In the genomic region with DNA sequence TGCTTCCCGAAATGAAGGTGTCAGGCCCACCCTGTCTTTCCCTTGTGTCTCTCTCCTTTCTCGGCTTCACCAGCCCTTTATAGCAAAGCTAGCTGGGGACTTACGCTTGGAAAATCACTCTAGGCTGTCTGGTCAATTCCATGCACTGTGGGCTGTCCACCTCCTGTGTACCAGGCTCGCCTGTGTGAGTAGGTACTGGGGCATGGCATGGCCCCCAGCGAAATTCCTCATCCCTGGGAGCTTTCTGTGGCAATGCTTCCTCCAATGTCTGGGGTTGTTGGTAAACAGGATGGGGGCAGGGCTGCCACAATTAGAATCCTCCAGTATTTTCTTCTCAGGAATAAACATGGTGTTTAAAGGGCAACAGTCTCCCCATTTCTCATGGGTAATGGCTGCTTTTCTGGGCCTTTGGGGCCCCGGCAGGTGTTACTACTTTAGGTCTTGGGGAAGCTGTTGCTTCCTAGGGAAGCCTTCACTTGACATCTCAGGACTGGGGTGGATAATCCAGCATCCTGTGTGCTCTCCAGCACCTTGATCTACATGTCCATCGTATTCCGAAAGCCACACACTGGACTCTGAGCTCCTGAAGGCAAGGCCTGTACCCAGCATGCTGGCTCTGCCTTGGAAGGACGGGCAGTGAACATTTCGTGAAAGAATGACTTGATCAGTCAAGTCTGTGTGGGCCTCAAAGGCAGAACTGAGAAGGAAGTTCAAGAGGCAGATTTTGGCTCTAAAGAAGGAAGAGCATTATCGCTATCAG, we compare ENCODE assay signal across 28 cellular contexts. TPM values are rescaled to one million over a fixed set of nuclear protein-coding genes. Genes with fewer than 3 reads are reported as not detected.
DNase-seq lines count a peak whose midpoint lies in the region; ATAC-seq, FAIRE-seq and TF ChIP-seq lines count a peak whose summit lies in the region.
"Had no signal": no experiment of that assay in that cellular context is flagged by ENCODE, and none has a peak within 500 bp of the region (broad histone marks: within the 10 kb centered on the region; RNA-seq: fewer than 3 reads in every experiment).

No MANE protein-coding gene starts in this region.

- H3K79me2 ChIP-seq in HepG2 (ENCODE audit: insufficient read depth, low read length), result no peaks in the 10 kb centered on the region

- intact Hi-C loops in HepG2 (cut with micrococcal nuclease; ENCODE audit: unreplicated experiment), result no loop called here
- intact Hi-C loops in right lobe of liver (cut with DNase I), result loop anchor here in 1 of 2 donors (10.0 kb wide), 1 partner anchor 47 kb away; no protein-coding TSS in a partner anchor
- intact Hi-C loops in esophagus squamous epithelium (cut with DNase I), result no loop called here
- intact Hi-C loops in sciatic nerve (cut with DNase I), result no loop called here
- intact Hi-C loops in vagina (cut with DNase I), result no loop called here

- H2AFZ ChIP-seq in HepG2 (ENCODE audit: low read length), result no peak overlapping the region

- no peaks in the 10 kb centered on the region for H3K36me3 ChIP-seq in HepG2 (replicated peaks in 1 of 2; ENCODE audit: control insufficient read depth in 1 of 2, insufficient read depth in 2 of 2, low read length in 2 of 2)
- H3K36me3 ChIP-seq in right lobe of liver, result no peaks in the 10 kb centered on the region
- H3K36me3 ChIP-seq in esophagus squamous epithelium, result no peaks in the 10 kb centered on the region
- no peaks in the 10 kb centered on the region for H3K36me3 ChIP-seq in vagina
- H3K36me3 ChIP-seq: adrenal gland, BE2C, esophagus muscularis mucosa, HAP-1, left lung had no signal

- H3K4me3 ChIP-seq in HepG2 (replicated peaks in 1 of 3; ENCODE audit: insufficient read depth in 1 of 3, low read depth in 2 of 3, low read length in 3 of 3), result no peak overlapping the region
- H3K4me3 ChIP-seq in right lobe of liver, result no peak overlapping the region
- no peak overlapping the region for H3K4me3 ChIP-seq in esophagus squamous epithelium
- no peak overlapping the region for H3K4me3 ChIP-seq in vagina
- H3K4me3 ChIP-seq: adrenal gland, esophagus muscularis mucosa, HAP-1, left lung, testis had no signal

- H3K4me1 ChIP-seq in HepG2 (ENCODE audit: insufficient read depth, low read length) (peaks cover 26% of the 10 kb centered on the region), right lobe of liver (peaks cover 0 to 26% (median 7%) of the 10 kb centered on the region in 4 donors), esophagus squamous epithelium (peaks cover 8 to 64% (median 21%) of the 10 kb centered on the region in 3 donors), vagina (peaks cover 36% of the 10 kb centered on the region)
- H3K4me1 ChIP-seq: Caco-2, HAP-1, left lung, testis had no signal

- H3K9me3 ChIP-seq in HepG2 (ENCODE audit: low read length) (no peaks in the 10 kb centered on the region), right lobe of liver (no peaks in the 10 kb centered on the region), esophagus squamous epithelium (no peaks in the 10 kb centered on the region), vagina (no peaks in the 10 kb centered on the region)
- H3K9me3 ChIP-seq: adrenal gland, BE2C, Caco-2, esophagus muscularis mucosa, HAP-1, left lung, testis had no signal

- in situ Hi-C loops in HepG2 (cut with HindIII; ENCODE audit: extremely low pct_ligation_motif_present, low pct_unique_long_range_greater_than_20kb), result no loop called here

- no TSS peak for BruUV-seq in HepG2 (replicated peaks; lab: Mats Ljungman, UMichigan)

- CTCF ChIA-PET in HepG2 (lab: Yijun Ruan, JAX; ENCODE audit: low intra/inter-chr PET ratio, low total read pairs), result no interaction called here

- H3K4me2 ChIP-seq in HepG2 (ENCODE audit: low read depth, low read length), result peak overlapping the region; percentile 9

- TF ChIP-seq EP300 in HepG2 (IDR thresholded peaks at IDR 0.05; ENCODE audit: low read depth in 2 of 2, low read length in 2 of 2) (no peak), HepG2 (CRISPR knock-in tag; IDR thresholded peaks at IDR 0.05; ENCODE audit: borderline replicate concordance) (no peak)

- peaks cover 3 to 15% of the 10 kb centered on the region in 2 experiments; a peak in 3 of 5 replicates for H3K27me3 ChIP-seq in HepG2 (ENCODE audit: control insufficient read depth in 1 of 2, insufficient read depth in 2 of 2, low read length in 2 of 2)
- no peaks in the 10 kb centered on the region for H3K27me3 ChIP-seq in right lobe of liver
- H3K27me3 ChIP-seq in esophagus squamous epithelium, result no peaks in the 10 kb centered on the region
- no peaks in the 10 kb centered on the region for H3K27me3 ChIP-seq in vagina
- H3K27me3 ChIP-seq: adrenal gland, BE2C, esophagus muscularis mucosa, left lung, testis had no signal

- WGBS in HepG2 (ENCODE audit: low lambda C conversion rate), result 42% methylated on average over 11 of the region's 11 CpGs
- 97% methylated on average over 5 of the region's 11 CpGs for WGBS in right lobe of liver (ENCODE audit: insufficient coverage, low coverage, low lambda C conversion rate, missing lambda C conversion rate)
- 84 to 86% methylated on average over 8 to 9 of the region's 11 CpGs for WGBS in esophagus squamous epithelium, 2 donors

- ATAC-seq in HepG2, result peak; percentile 69
- no peak for ATAC-seq in right lobe of liver
- ATAC-seq in sciatic nerve, result no peak
- ATAC-seq: left lung had no signal

- no peak for TF ChIP-seq POLR2A in HepG2 (IDR thresholded peaks at IDR 0.05; ENCODE audit: insufficient read depth in 1 of 2, low read depth in 2 of 2, low read length in 2 of 2)
- no peak for TF ChIP-seq POLR2A in right lobe of liver (IDR thresholded peaks at IDR 0.05)
- no peak for TF ChIP-seq POLR2A in esophagus squamous epithelium (IDR thresholded peaks at IDR 0.05)
- no peak for TF ChIP-seq POLR2A in vagina (IDR thresholded peaks at IDR 0.05)

- no peak for TF ChIP-seq RAD21 in HepG2 (CRISPR knock-in tag; IDR thresholded peaks at IDR 0.05)

- H3K9ac ChIP-seq in HepG2 (ENCODE audit: insufficient read depth, low read depth, low read length), result no peak overlapping the region

- no peaks in the 10 kb centered on the region for H4K20me1 ChIP-seq in HepG2 (ENCODE audit: insufficient read depth, low read length)

- no peak for DNase-seq in HepG2 (ENCODE audit: low spot score)
- no peak for DNase-seq in right lobe of liver
- no peak for DNase-seq in esophagus squamous epithelium (lab: John Stamatoyannopoulos, UW)
- DNase-seq in sciatic nerve (ENCODE audit: low spot score), result peak; percentile 17
- DNase-seq in vagina (ENCODE audit: extremely low spot score in 2 of 2), result peak; percentile 40 to 83
- DNase-seq in effector CD4-positive, alpha-beta T cell, result no peak
- DNase-seq in NCI-H2081 (lab: John Stamatoyannopoulos, UW), result no peak
- no peak for DNase-seq in cerebellar cortex (ENCODE audit: low spot score)
- DNase-seq: activated CD4-positive, alpha-beta T cell treated with anti-CD3 and anti-CD28 coated beads, Interleukin-2, amount 50 U/mL, for 1 hour; activated naive CD4-positive, alpha-beta T cell treated with anti-CD3 and anti-CD28 coated beads for 36 hours; BE2C; Caco-2; DMS79; endodermal cell; GDM1; naive B cell; NCI-H1092; NCI-H1930; NCI-H526 treated with DMSO at 0.1 percent for 48 hours; SIG-M5; stimulated activated CD4-positive, alpha-beta T cell treated with anti-CD3 and anti-CD28 coated beads, Interleukin-2, amount 100 ng/mL, for 48 hours; T-helper 9 cell; testis had no signal

- no peak for TF ChIP-seq CTCF in HepG2 (CRISPR knock-in tag; IDR thresholded peaks at IDR 0.05)
- no peak for TF ChIP-seq CTCF in right lobe of liver (IDR thresholded peaks at IDR 0.05)
- no peak for TF ChIP-seq CTCF in esophagus squamous epithelium (IDR thresholded peaks at IDR 0.05)
- TF ChIP-seq CTCF in vagina (IDR thresholded peaks at IDR 0.05), result no peak

- POLR2A ChIA-PET in HepG2 (lab: Yijun Ruan, JAX), result interaction anchor here (0.9 to 3.7 kb wide), 10 partner anchors 12 to 117 kb away, joined by 3 to 32 read pairs (median 4); a partner anchor contains a TSS

- H3K27ac ChIP-seq in HepG2 (ENCODE audit: extremely low read length, insufficient read depth, low read length) (no peak overlapping the region), right lobe of liver (no peak overlapping the region), esophagus squamous epithelium (peak overlapping the region; percentile 69 to 92 (median 82)), vagina (peak overlapping the region; percentile 57)
- H3K27ac ChIP-seq: left lung, testis had no signal

- FAIRE-seq in HepG2 (lab: Jason Lieb, UNC), result peak; percentile 15
- FAIRE-seq: frontal cortex had no signal

RNA-seq across cellular contexts. Expression of a gene that starts 21.1 kb away (rescaled TPM):
- total RNA-seq in HepG2 (2016; rRNA removed; fragmentation: Illumina TruSeq; extraction: Trizol) (192 and 268 TPM in 2 replicates), right lobe of liver (100 to 1,000 TPM; 185 to 656 (median 388) TPM), esophagus squamous epithelium (100 to 1,000 TPM in 3 of 4 donors, 10 to 100 TPM in 1; 61.7 to 245 (median 144) TPM), sciatic nerve (236 TPM), vagina (1,771 TPM)
- 40.2 and 44.0 TPM in 2 replicates for total RNA-seq in HepG2 (2016; cell fraction: cytosol; rRNA removed; fragmentation: Illumina TruSeq; extraction: Trizol; ENCODE audit: low read depth)
- total RNA-seq in HepG2 (2016; cell fraction: insoluble cytoplasmic fraction; rRNA removed; fragmentation: Illumina TruSeq; extraction: Trizol), result 176 and 281 TPM in 2 replicates
- total RNA-seq in HepG2 (2016; cell fraction: membrane; rRNA removed; fragmentation: Illumina TruSeq; extraction: Trizol), result 165 and 177 TPM in 2 replicates
- 193 and 207 TPM in 2 replicates for total RNA-seq in HepG2 (2016; cell fraction: nucleus; rRNA removed; fragmentation: Illumina TruSeq; extraction: Trizol)
- 192 and 237 TPM in 2 replicates for polyA plus RNA-seq in HepG2 (2011; rRNA removed)
- polyA plus RNA-seq in HepG2 (2011; cell fraction: cytosol; rRNA removed), result 193 and 210 TPM in 2 replicates
- 241 and 269 TPM in 2 replicates for polyA plus RNA-seq in HepG2 (2011; cell fraction: nucleus; rRNA removed)
- 158 and 213 TPM in 2 replicates for polyA plus RNA-seq in HepG2 (2012)
- 33.6 and 36.3 TPM in 2 replicates for polyA plus RNA-seq in HepG2 (2016; cell fraction: cytosol; fragmentation: Illumina TruSeq; extraction: Trizol; ENCODE audit: low read depth)
- 232 and 273 TPM in 2 replicates for polyA plus RNA-seq in HepG2 (2016; cell fraction: insoluble cytoplasmic fraction; fragmentation: Illumina TruSeq; extraction: Trizol; ENCODE audit: low read depth)
- 112 and 122 TPM in 2 replicates for polyA plus RNA-seq in HepG2 (2016; cell fraction: membrane; fragmentation: Illumina TruSeq; extraction: Trizol; ENCODE audit: low read depth)
- polyA plus RNA-seq in HepG2 (2016; cell fraction: nucleus; fragmentation: Illumina TruSeq; extraction: Trizol; ENCODE audit: insufficient read depth, low read depth), result 333 and 350 TPM in 2 replicates
- polyA minus RNA-seq in HepG2 (2011; rRNA and poly(A)+ RNA removed; ENCODE audit: low replicate concordance), result 88.5 and 225 TPM in 2 replicates
- polyA minus RNA-seq in HepG2 (2011; cell fraction: cytosol; rRNA and poly(A)+ RNA removed), result 132 and 167 TPM in 2 replicates
- polyA minus RNA-seq in HepG2 (2011; cell fraction: nucleus; rRNA and poly(A)+ RNA removed), result 162 and 170 TPM in 2 replicates

Comparison
In these comparisons a context has a peak if more than half of its experiments do, and no peak if none do; other contexts are left out.
1. DNase-seq: peak in sciatic nerve (single experiment) and vagina (2 of 2); none in HepG2 (single experiment), right lobe of liver (0 of 3), esophagus squamous epithelium (single experiment), effector CD4-positive, alpha-beta T cell (single experiment), NCI-H2081 (0 of 2) and cerebellar cortex (single experiment).
2. H3K27ac ChIP-seq: peak in esophagus squamous epithelium (4 of 4) and vagina (single experiment); none in HepG2 (single experiment) and right lobe of liver (0 of 3).